In the genomic region with DNA sequence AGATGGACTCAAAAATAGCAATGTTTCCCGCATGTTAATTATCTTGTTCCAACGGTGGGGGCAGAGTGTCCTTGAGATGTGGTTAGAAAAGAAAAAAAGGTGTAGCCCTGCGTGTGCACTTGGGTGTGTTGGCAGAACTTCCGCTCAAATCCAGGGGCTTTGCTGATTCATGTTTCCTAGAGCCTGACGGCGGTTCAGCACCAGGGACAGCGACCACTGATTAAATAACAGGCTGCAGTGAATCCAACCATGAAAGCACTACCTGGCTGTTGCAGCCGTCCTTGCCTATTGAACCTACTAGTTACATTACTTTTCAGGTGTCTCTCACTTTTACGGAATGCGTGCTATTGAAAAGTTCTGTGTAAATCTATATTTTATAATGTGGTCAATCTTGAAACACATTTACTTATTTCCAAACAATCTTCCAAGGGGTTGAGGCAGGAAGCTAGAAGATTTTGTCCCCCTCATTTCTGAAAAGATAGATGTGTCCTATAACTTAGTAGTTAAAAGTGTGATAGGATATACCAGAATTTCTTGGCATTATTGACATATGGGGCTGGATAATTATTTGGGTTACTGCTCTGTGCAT, we compare ENCODE assay signal across 9 cellular contexts.
DNase-seq lines count a peak whose midpoint lies in the region; ATAC-seq, FAIRE-seq and TF ChIP-seq lines count a peak whose summit lies in the region.
"Had no signal": no experiment of that assay in that cellular context is flagged by ENCODE, and none has a peak within 500 bp of the region (broad histone marks: within the 10 kb centered on the region; RNA-seq: fewer than 3 reads in every experiment).

No MANE protein-coding gene starts in this region.

- H3K27ac Mint-ChIP-seq in neural progenitor cell: no peak overlapping the region
- H3K27ac Mint-ChIP-seq: B cell had no signal

- H3K4me2 ChIP-seq in OCI-LY7 (ENCODE audit: low read length) (no peak overlapping the region), neural progenitor cell (no peak overlapping the region)

- H3K4me1 ChIP-seq in OCI-LY7 (ENCODE audit: insufficient read depth, low read length, poor library complexity, severe bottlenecking) (no peaks in the 10 kb centered on the region), neural progenitor cell (no peaks in the 10 kb centered on the region)

- H3K27ac ChIP-seq in OCI-LY7 (ENCODE audit: low read depth, low read length, poor library complexity, severe bottlenecking) (no peak overlapping the region), neural progenitor cell (no peak overlapping the region)

- intact Hi-C loops in OCI-LY7 (cut with micrococcal nuclease; ENCODE audit: unreplicated experiment): no loop called here

- H3K4me3 ChIP-seq in OCI-LY7 (ENCODE audit: low read depth, low read length, poor library complexity, severe bottlenecking) (no peak overlapping the region), neural progenitor cell (no peak overlapping the region)

- POLR2A ChIA-PET in OCI-LY7 (lab: Charles Lee): no interaction called here

- ATAC-seq in GM21515 (IDR thresholded peaks at IDR 0.05; ENCODE audit: unreplicated experiment): no peak
- no peak for ATAC-seq in HG03097 (IDR thresholded peaks at IDR 0.05; ENCODE audit: low FRiP score, unreplicated experiment)

- no peaks in the 10 kb centered on the region for H3K9me3 Mint-ChIP-seq in neural progenitor cell

- peak; percentile 0 for DNase-seq in NK-92 treated with Interleukin-12 subunit alpha and Interleukin-12 subunit beta, amount 100 ng/mL, for 24 hours (lab: John Stamatoyannopoulos, UW)
- DNase-seq in NK-92 (lab: John Stamatoyannopoulos, UW; ENCODE audit: unreplicated experiment) (no peak), OCI-LY7 (ENCODE audit: low spot score) (peak; percentile 53), dermis microvascular lymphatic vessel endothelial cell (ENCODE audit: low read depth in 2 of 2) (peak; percentile 33 to 57), neural progenitor cell (ENCODE audit: low spot score) (peak; percentile 89), H54 (ENCODE audit: insufficient read length, low spot score) (no peak)

- H3K27me3 ChIP-seq in neural progenitor cell: no peaks in the 10 kb centered on the region

- no peak for FAIRE-seq in H54 (lab: Jason Lieb, UNC)

- H3K27me3 Mint-ChIP-seq in neural progenitor cell (ENCODE audit: insufficient read depth, low read depth): peaks cover 13% of the 10 kb centered on the region
- H3K27me3 Mint-ChIP-seq: B cell had no signal

- H3K9me2 ChIP-seq in OCI-LY7 (ENCODE audit: insufficient read depth, low read length): no peaks in the 10 kb centered on the region

- no peaks in the 10 kb centered on the region for H3F3A ChIP-seq in neural progenitor cell (ENCODE audit: low read depth)

- no peaks in the 10 kb centered on the region for H3K36me3 Mint-ChIP-seq in neural progenitor cell

- no TSS peak for BruUV-seq in OCI-LY7 (replicated peaks; lab: Mats Ljungman, UMichigan)

- H3K4me1 Mint-ChIP-seq in neural progenitor cell: peaks cover 2% of the 10 kb centered on the region
- H3K4me1 Mint-ChIP-seq: B cell had no signal

- TF ChIP-seq POLR2A in H54 (IDR thresholded peaks at IDR 0.05; ENCODE audit: low read depth, low read length): no peak

- no peak overlapping the region for H3K4me3 Mint-ChIP-seq in neural progenitor cell
- H3K4me3 Mint-ChIP-seq: B cell had no signal

- CTCF ChIA-PET in OCI-LY7 (lab: Charles Lee; ENCODE audit: unreplicated experiment): no interaction called here

- H3K36me3 ChIP-seq in OCI-LY7 (ENCODE audit: insufficient read depth, low read length) (no peaks in the 10 kb centered on the region), neural progenitor cell (no peaks in the 10 kb centered on the region)

- H3K79me2 ChIP-seq in OCI-LY7 (ENCODE audit: insufficient read depth, low read depth, low read length) (no peaks in the 10 kb centered on the region), neural progenitor cell (ENCODE audit: low read depth) (no peaks in the 10 kb centered on the region)

- H2AFZ ChIP-seq in OCI-LY7 (ENCODE audit: low read length): no peak overlapping the region
- no peak overlapping the region for H2AFZ ChIP-seq in neural progenitor cell (replicated peaks)

- no peaks in the 10 kb centered on the region for H4K20me1 ChIP-seq in OCI-LY7 (ENCODE audit: insufficient read depth, low read length)
- H4K20me1 ChIP-seq in neural progenitor cell (ENCODE audit: low read depth): peaks cover 13% of the 10 kb centered on the region

- no peak for TF ChIP-seq CTCF in OCI-LY7 (conservative IDR thresholded peaks at IDR 0.05; ENCODE audit: low read length)
- no peak for TF ChIP-seq CTCF in neural progenitor cell (IDR thresholded peaks at IDR 0.05)

- no peak overlapping the region for H3K9ac ChIP-seq in neural progenitor cell

- no peaks in the 10 kb centered on the region for H3K9me3 ChIP-seq in OCI-LY7 (ENCODE audit: low read length)
- no peaks in the 10 kb centered on the region for H3K9me3 ChIP-seq in neural progenitor cell (ENCODE audit: low read depth)

Comparison
In these comparisons a context has a peak if more than half of its experiments do, and no peak if none do; other contexts are left out.
1. DNase-seq: peak in NK-92 treated with Interleukin-12 subunit alpha and Interleukin-12 subunit beta, amount 100 ng/mL, for 24 hours (single experiment), OCI-LY7 (single experiment), dermis microvascular lymphatic vessel endothelial cell (2 of 2) and neural progenitor cell (single experiment); none in NK-92 (single experiment) and H54 (single experiment).